20 cellular contexts compared by ENCODE assay signal in the genomic region with DNA sequence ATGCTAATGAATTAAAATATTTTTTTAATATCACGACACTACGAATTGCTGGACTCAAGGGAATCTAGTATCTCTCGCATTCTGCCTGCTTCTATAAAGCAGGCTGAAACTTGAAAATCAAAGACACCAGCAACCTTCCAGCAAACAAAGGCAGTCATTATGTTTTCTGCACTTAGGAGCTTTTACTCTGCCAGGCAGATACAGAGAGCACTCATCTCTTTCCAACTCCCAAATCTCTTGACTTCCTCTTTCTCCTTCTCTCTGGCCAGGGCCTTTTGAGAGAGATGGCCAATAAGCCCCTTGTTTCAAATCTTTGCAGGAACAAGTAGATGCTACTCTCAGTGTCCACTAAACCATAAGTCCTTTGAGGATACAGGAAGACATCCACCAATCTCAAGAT.
DNase-seq lines count a peak whose midpoint lies in the region; ATAC-seq, FAIRE-seq and TF ChIP-seq lines count a peak whose summit lies in the region.
"Had no signal": no experiment of that assay in that cellular context is flagged by ENCODE, and none has a peak within 500 bp of the region (broad histone marks: within the 10 kb centered on the region; RNA-seq: fewer than 3 reads in every experiment).

No MANE protein-coding gene starts in this region.

- TF ChIP-seq CTCF in osteocyte (IDR thresholded peaks at IDR 0.05), result no peak

- peaks cover 4% of the 10 kb centered on the region for H3K9me3 Mint-ChIP-seq in osteocyte (ENCODE audit: unreplicated experiment)
- H3K9me3 Mint-ChIP-seq: CD8-positive, alpha-beta memory T cell; H9 had no signal

- intact Hi-C loops in posterior vena cava (cut with DNase I), result no loop called here

- DNase-seq in GM12891 (ENCODE audit: insufficient read length, low spot score) (no peak), OCI-M1 (lab: John Stamatoyannopoulos, UW) (peak; percentile 25), inferior parietal cortex (ENCODE audit: extremely low spot score) (peak; percentile 29), pons (ENCODE audit: low spot score) (peak; percentile 92), osteocyte (ENCODE audit: extremely low spot score, unreplicated experiment) (no peak), posterior vena cava (ENCODE audit: low spot score) (no peak)
- DNase-seq: C1 segment of cervical spinal cord; CD8-positive, alpha-beta memory T cell; H9; IMR-90; MG63; NCI-H1092; NCI-H2081; NCI-H524; NCI-H82; PC-9; SIG-M5 had no signal

- TF ChIP-seq POLR2A in GM12891 (IDR thresholded peaks at IDR 0.05; ENCODE audit: low read depth, low read length), result no peak

- no peaks in the 10 kb centered on the region for H3K36me3 Mint-ChIP-seq in osteocyte (ENCODE audit: unreplicated experiment)

- no peak for FAIRE-seq in GM12891 (lab: Jason Lieb, UNC)
- FAIRE-seq: D721Med, HTR-8/SVneo had no signal

- no peak overlapping the region for H3K4me3 Mint-ChIP-seq in osteocyte (ENCODE audit: unreplicated experiment)
- H3K4me3 Mint-ChIP-seq: CD8-positive, alpha-beta memory T cell; H9 had no signal

- H3K27ac Mint-ChIP-seq in osteocyte (ENCODE audit: unreplicated experiment), result no peak overlapping the region
- H3K27ac Mint-ChIP-seq: CD8-positive, alpha-beta memory T cell; H9 had no signal

- ATAC-seq in GM18870 (IDR thresholded peaks at IDR 0.05; ENCODE audit: unreplicated experiment), result no peak

- peaks cover 17% of the 10 kb centered on the region for H3K4me1 Mint-ChIP-seq in osteocyte (ENCODE audit: unreplicated experiment)
- H3K4me1 Mint-ChIP-seq: CD8-positive, alpha-beta memory T cell; H9 had no signal

- peaks cover 11% of the 10 kb centered on the region for H3K27me3 Mint-ChIP-seq in osteocyte (ENCODE audit: unreplicated experiment)

TF ChIP-seq in GM12891, 5 proteins besides CTCF, POLR2A, EP300 and RAD21:
- TF ChIP-seq PAX5 (IDR thresholded peaks at IDR 0.05; ENCODE audit: insufficient read depth, low read length, severe bottlenecking) (no peak), SPI1 (IDR thresholded peaks at IDR 0.05; ENCODE audit: low read depth, low read length) (peak; percentile 28), POLR2AphosphoS5 (IDR thresholded peaks at IDR 0.05; ENCODE audit: low read depth, low read length) (no peak)

Comparison
In these comparisons a context has a peak if more than half of its experiments do, and no peak if none do; other contexts are left out.
1. DNase-seq: peak in OCI-M1 (single experiment), inferior parietal cortex (single experiment) and pons (single experiment); none in GM12891 (single experiment), osteocyte (single experiment) and posterior vena cava (single experiment).